7 cellular contexts compared by ENCODE assay signal in the genomic region with DNA sequence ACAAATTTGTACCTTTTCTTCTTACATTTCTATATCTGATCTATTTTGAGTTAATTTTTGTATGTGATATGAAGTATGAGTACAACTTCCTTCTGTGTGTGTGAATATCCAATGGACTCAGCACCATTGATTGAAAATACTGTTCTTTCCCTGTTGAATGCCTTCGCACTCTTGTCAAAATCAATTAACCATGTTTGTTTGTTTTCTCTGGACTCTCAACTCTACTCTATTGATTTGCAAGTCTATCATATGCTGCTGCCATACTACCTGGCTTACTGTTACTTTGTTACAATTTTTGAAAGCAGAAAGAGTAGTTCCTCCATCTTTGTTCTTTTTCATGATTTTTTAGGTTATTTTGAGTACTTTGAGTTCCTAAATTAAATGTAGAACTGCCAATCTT.
"Had no signal": no experiment of that assay in that cellular context is flagged by ENCODE, and none has a peak within 500 bp of the region (broad histone marks: within the 10 kb centered on the region; RNA-seq: fewer than 3 reads in every experiment).

No MANE protein-coding gene starts in this region.

- ATAC-seq: GM12878 had no signal

- H3K4me3 ChIP-seq: GM12878 had no signal

- DNase-seq: GDM1, GF-D8 had no signal

- FAIRE-seq: GM12878, GM12891, GM12892, GM18507, GM19239 had no signal
